11 cellular contexts compared by ENCODE assay signal in genomic region chr2:235501663-235502009, GRCh38. TPM values are rescaled to one million over a fixed set of nuclear protein-coding genes. Genes with fewer than 3 reads are reported as not detected.
A peak's percentile ranks its signal among the peaks of the same experiment; 100 is the strongest.
DNase-seq lines count a peak whose midpoint lies in the region; ATAC-seq, FAIRE-seq and TF ChIP-seq lines count a peak whose summit lies in the region.
"Had no signal": no experiment of that assay in that cellular context is flagged by ENCODE, and none has a peak within 500 bp of the region (broad histone marks: within the 10 kb centered on the region; RNA-seq: fewer than 3 reads in every experiment).

No MANE protein-coding gene starts in this region.

- no peaks in the 10 kb centered on the region for H3K9me3 Mint-ChIP-seq in HFFc6
- H3K9me3 Mint-ChIP-seq in activated CD8-positive, alpha-beta T cell treated with anti-CD3 and anti-CD28 coated beads, Interleukin-2, amount 10 ng/mL, durations not matched to agents 7 days and 5 days (ENCODE audit: insufficient read depth): no peaks in the 10 kb centered on the region
- H3K9me3 Mint-ChIP-seq in natural killer cell treated with Interleukin-12 subunit alpha and Interleukin-12 subunit beta and Interleukin-15 and Interleukin-18, amount 100 ng/mL, for 72 hours: no peaks in the 10 kb centered on the region

- no peak overlapping the region for H4K8ac ChIP-seq in mesendoderm (ENCODE audit: low read depth, low read length)

- H3K4me3 Mint-ChIP-seq in HFFc6: peak overlapping the region; percentile 65; the same call in 1 of the 2 replicates
- peak overlapping the region; percentile 13 for H3K4me3 Mint-ChIP-seq in activated CD8-positive, alpha-beta T cell treated with anti-CD3 and anti-CD28 coated beads, Interleukin-2, amount 10 ng/mL, durations not matched to agents 7 days and 5 days
- no peak overlapping the region for H3K4me3 Mint-ChIP-seq in natural killer cell treated with Interleukin-12 subunit alpha and Interleukin-12 subunit beta and Interleukin-15 and Interleukin-18, amount 100 ng/mL, for 72 hours

- H3K27ac Mint-ChIP-seq in HFFc6: no peak overlapping the region; the same call in 1 of the 2 replicates
- no peak overlapping the region for H3K27ac Mint-ChIP-seq in activated CD8-positive, alpha-beta T cell treated with anti-CD3 and anti-CD28 coated beads, Interleukin-2, amount 10 ng/mL, durations not matched to agents 7 days and 5 days
- H3K27ac Mint-ChIP-seq in natural killer cell treated with Interleukin-12 subunit alpha and Interleukin-12 subunit beta and Interleukin-15 and Interleukin-18, amount 100 ng/mL, for 72 hours: no peak overlapping the region

- H3K4me1 ChIP-seq in mesendoderm (ENCODE audit: control insufficient read depth, low read depth, low read length): peaks cover 10% of the 10 kb centered on the region
- H3K4me1 ChIP-seq in kidney (ENCODE audit: control insufficient read depth in 1 of 2, insufficient read depth in 1 of 2, low read depth in 1 of 2, low read length in 2 of 2): peaks cover 20 to 26% of the 10 kb centered on the region in 2 donors

- DNase-seq in D341Med (ENCODE audit: low spot score) (peak; percentile 77), HFFc6 (no peak), mesendoderm (no peak), H4 (ENCODE audit: low spot score) (no peak), amygdala (lab: John Stamatoyannopoulos, UW) (no peak), kidney (no peak)
- no peak for DNase-seq in activated CD8-positive, alpha-beta T cell treated with anti-CD3 and anti-CD28 coated beads, Interleukin-2, amount 10 ng/mL, durations not matched to agents 7 days and 5 days
- DNase-seq in natural killer cell treated with Interleukin-12 subunit alpha and Interleukin-12 subunit beta and Interleukin-15 and Interleukin-18, amount 100 ng/mL, for 72 hours (ENCODE audit: low spot score): no peak
- DNase-seq: NCI-H187 treated with DMSO at 0.1 percent for 48 hours had no signal

- H3K4me3 ChIP-seq in mesendoderm (ENCODE audit: low read length) (no peak overlapping the region), kidney (ENCODE audit: low read length in 2 of 2) (no peak overlapping the region)

- H4K5ac ChIP-seq in mesendoderm (ENCODE audit: low read length): no peak overlapping the region

- H3K4me1 Mint-ChIP-seq in HFFc6 (ENCODE audit: low read depth): peaks cover 44% of the 10 kb centered on the region
- peaks cover 17% of the 10 kb centered on the region for H3K4me1 Mint-ChIP-seq in activated CD8-positive, alpha-beta T cell treated with anti-CD3 and anti-CD28 coated beads, Interleukin-2, amount 10 ng/mL, durations not matched to agents 7 days and 5 days (ENCODE audit: low read depth)
- peaks cover 6 to 11% of the 10 kb centered on the region in 2 donors for H3K4me1 Mint-ChIP-seq in natural killer cell treated with Interleukin-12 subunit alpha and Interleukin-12 subunit beta and Interleukin-15 and Interleukin-18, amount 100 ng/mL, for 72 hours (ENCODE audit: low read depth in 2 of 2)

- H2BK15ac ChIP-seq in mesendoderm (replicated peaks; ENCODE audit: low read depth): no peak overlapping the region

- intact Hi-C loops in kidney (cut with DNase I): no loop called here

- H3K27me3 ChIP-seq in mesendoderm (ENCODE audit: insufficient read depth, low read length, poor library complexity): no peaks in the 10 kb centered on the region

- peak overlapping the region; percentile 4 for H3K56ac ChIP-seq in mesendoderm (ENCODE audit: low read length)

- no peak overlapping the region for H2BK120ac ChIP-seq in mesendoderm (ENCODE audit: low read depth, low read length)

- H3K9me3 ChIP-seq in kidney (ENCODE audit: control insufficient read depth in 1 of 2, low read length in 2 of 2): no peaks in the 10 kb centered on the region

- no peak overlapping the region for H3K4me2 ChIP-seq in mesendoderm (ENCODE audit: low read length)

- H3K9ac ChIP-seq in mesendoderm (ENCODE audit: low read length): peak overlapping the region; percentile 12
- H3K9ac ChIP-seq in kidney (ENCODE audit: low read length in 2 of 2): no peak overlapping the region

- no peak overlapping the region for H3K4ac ChIP-seq in mesendoderm (ENCODE audit: low read depth, low read length)

- H3K79me2 ChIP-seq in mesendoderm (ENCODE audit: control insufficient read depth, insufficient read depth, low read length): peaks cover 74% of the 10 kb centered on the region

- H2AK5ac ChIP-seq in mesendoderm (ENCODE audit: low read length): no peak overlapping the region

- TF ChIP-seq CTCF in HFFc6 (IDR thresholded peaks at IDR 0.05) (no peak), kidney (IDR thresholded peaks at IDR 0.05; ENCODE audit: borderline replicate concordance, extremely low read depth, insufficient read depth) (no peak)

- no peaks in the 10 kb centered on the region; the same call in 1 of the 2 replicates for H3K27me3 Mint-ChIP-seq in HFFc6 (ENCODE audit: insufficient read depth)
- H3K27me3 Mint-ChIP-seq in activated CD8-positive, alpha-beta T cell treated with anti-CD3 and anti-CD28 coated beads, Interleukin-2, amount 10 ng/mL, durations not matched to agents 7 days and 5 days (ENCODE audit: low read depth): peaks cover 31% of the 10 kb centered on the region
- H3K27me3 Mint-ChIP-seq in natural killer cell treated with Interleukin-12 subunit alpha and Interleukin-12 subunit beta and Interleukin-15 and Interleukin-18, amount 100 ng/mL, for 72 hours: peaks cover 42 to 55% of the 10 kb centered on the region in 2 donors

- ATAC-seq in activated CD8-positive, alpha-beta T cell treated with anti-CD3 and anti-CD28 coated beads, Interleukin-2, amount 10 ng/mL, durations not matched to agents 7 days and 5 days: no peak
- no peak for ATAC-seq in natural killer cell treated with Interleukin-12 subunit alpha and Interleukin-12 subunit beta and Interleukin-15 and Interleukin-18, amount 100 ng/mL, for 72 hours

- POLR2A ChIA-PET in activated CD8-positive, alpha-beta T cell treated with anti-CD3 and anti-CD28 coated beads, Interleukin-2, amount 10 ng/mL, durations not matched to agents 7 days and 5 days (lab: Charles Lee): no interaction called here

- CTCF ChIA-PET in activated CD8-positive, alpha-beta T cell treated with anti-CD3 and anti-CD28 coated beads, Interleukin-2, amount 10 ng/mL, durations not matched to agents 7 days and 5 days (lab: Charles Lee): interaction anchor here (1.1 kb wide), 1 partner anchor 16 kb away, joined by 3 read pairs; no protein-coding TSS in a partner anchor

- peak overlapping the region; percentile 60 for H3K18ac ChIP-seq in mesendoderm (ENCODE audit: low read length)

- H3K36me3 ChIP-seq in mesendoderm (ENCODE audit: control insufficient read depth, insufficient read depth, low read length) (no peaks in the 10 kb centered on the region), kidney (ENCODE audit: control insufficient read depth in 1 of 2, insufficient read depth in 2 of 2, low read length in 2 of 2) (no peaks in the 10 kb centered on the region)

- peaks cover 22% of the 10 kb centered on the region for H3K79me1 ChIP-seq in mesendoderm (ENCODE audit: low read length)

- no peak overlapping the region for H3K23ac ChIP-seq in mesendoderm (ENCODE audit: low read length)

- no peaks in the 10 kb centered on the region for H3K36me3 Mint-ChIP-seq in HFFc6 (ENCODE audit: low read depth)
- no peaks in the 10 kb centered on the region for H3K36me3 Mint-ChIP-seq in activated CD8-positive, alpha-beta T cell treated with anti-CD3 and anti-CD28 coated beads, Interleukin-2, amount 10 ng/mL, durations not matched to agents 7 days and 5 days (ENCODE audit: low read depth)
- no peaks in the 10 kb centered on the region for H3K36me3 Mint-ChIP-seq in natural killer cell treated with Interleukin-12 subunit alpha and Interleukin-12 subunit beta and Interleukin-15 and Interleukin-18, amount 100 ng/mL, for 72 hours

- no peak overlapping the region for H2BK5ac ChIP-seq in mesendoderm (ENCODE audit: low read length)

- no peak for FAIRE-seq in kidney (lab: Jason Lieb, UNC)
- FAIRE-seq: colon, GM18507 had no signal

- no CpG with 5 or more reads among the region's 6 CpGs for WGBS in mesendoderm (ENCODE audit: extremely low coverage, insufficient coverage, low lambda C conversion rate)

- H3K27ac ChIP-seq in mesendoderm (ENCODE audit: low read depth, low read length) (peak overlapping the region; percentile 57), kidney (ENCODE audit: low read depth in 2 of 2, low read length in 2 of 2) (no peak overlapping the region)

RNA-seq across cellular contexts. Expression of gene AGAP1, which starts 7.8 kb away (rescaled TPM):
- total RNA-seq in HFFc6 (2021; fragmentation: NEBNext Ultra II Directional; extraction: Animal tissue kit (Norgen Biotek cat#: 25700)): 10 to 100 TPM; 14.1 to 16.0 (median 15.1) TPM
- 1 to 10 TPM in 1 of 2 experiments, under 1 TPM in 1; 0.82 to 1.3 TPM for total RNA-seq in activated CD8-positive, alpha-beta T cell treated with anti-CD3 and anti-CD28 coated beads, Interleukin-2, amount 10 ng/mL, durations not matched to agents 7 days and 5 days
- polyA plus RNA-seq in mesendoderm (2013, experiment 1 of 2): 17.4 TPM
- polyA plus RNA-seq in mesendoderm (2013, experiment 2 of 2): 16.8 TPM
- total RNA-seq in H4 (2014; rRNA removed; shearing (Covaris generic)): 5.3 and 7.0 TPM in 2 replicates
- 1 to 10 TPM; 5.2 to 7.4 TPM for total RNA-seq in natural killer cell treated with Interleukin-12 subunit alpha and Interleukin-12 subunit beta and Interleukin-15 and Interleukin-18, amount 100 ng/mL, for 72 hours
- 44.5 TPM for total RNA-seq in kidney
- 8.1 TPM for polyA plus RNA-seq in kidney (ENCODE audit: insufficient read depth, low read depth, low replicate concordance)
